In the genomic region with DNA sequence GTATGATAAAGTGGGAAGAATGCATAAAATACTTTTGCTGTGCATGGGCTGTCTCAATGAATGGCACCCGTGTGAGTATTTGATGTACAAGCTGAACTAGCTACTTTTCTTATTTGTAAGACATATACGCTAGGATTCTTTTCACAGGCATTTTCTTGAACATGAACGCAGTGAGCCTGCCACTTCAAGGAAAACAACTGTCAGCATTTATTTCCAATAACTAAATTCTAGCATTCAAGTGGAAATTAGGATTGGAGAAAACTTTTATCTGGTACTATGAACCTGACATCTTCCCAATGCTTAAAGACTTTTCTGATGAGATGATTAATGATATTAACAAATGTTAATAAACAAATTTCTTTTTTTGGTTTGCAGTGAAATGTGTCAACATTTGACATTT, we compare ENCODE assay signal across 8 cellular contexts.
"Had no signal": no experiment of that assay in that cellular context is flagged by ENCODE, and none has a peak within 500 bp of the region (broad histone marks: within the 10 kb centered on the region; RNA-seq: fewer than 3 reads in every experiment).

No MANE protein-coding gene starts in this region.

- DNase-seq: GDM1, GF-D8 had no signal

- ATAC-seq: GM12878 had no signal

- FAIRE-seq: G401.6, GM12878, GM12891, GM12892, GM18507, GM19239 had no signal

- H3K4me3 ChIP-seq: GM12878 had no signal
